7 cellular contexts compared by ENCODE assay signal in genomic region chr2:111961663-111962062, GRCh38.
"Had no signal": no experiment of that assay in that cellular context is flagged by ENCODE, and none has a peak within 500 bp of the region (broad histone marks: within the 10 kb centered on the region; RNA-seq: fewer than 3 reads in every experiment).

No MANE protein-coding gene starts in this region.

- H3K4me1 Mint-ChIP-seq: IgD-negative memory B cell had no signal

- H3K9me3 Mint-ChIP-seq: IgD-negative memory B cell had no signal

- H3K36me3 Mint-ChIP-seq: IgD-negative memory B cell had no signal

- H3K27me3 Mint-ChIP-seq: IgD-negative memory B cell had no signal

- ATAC-seq: HepG2 had no signal

- H3K27ac ChIP-seq: HL-60 had no signal

- FAIRE-seq: HepG2, HTR-8/SVneo had no signal

- H3K4me3 Mint-ChIP-seq: IgD-negative memory B cell had no signal

- H3K27ac Mint-ChIP-seq: IgD-negative memory B cell had no signal

- DNase-seq: IMR-90, KBM-7, KG1 had no signal
